Comparison of ENCODE assay signal across 8 cellular contexts in the genomic region with DNA sequence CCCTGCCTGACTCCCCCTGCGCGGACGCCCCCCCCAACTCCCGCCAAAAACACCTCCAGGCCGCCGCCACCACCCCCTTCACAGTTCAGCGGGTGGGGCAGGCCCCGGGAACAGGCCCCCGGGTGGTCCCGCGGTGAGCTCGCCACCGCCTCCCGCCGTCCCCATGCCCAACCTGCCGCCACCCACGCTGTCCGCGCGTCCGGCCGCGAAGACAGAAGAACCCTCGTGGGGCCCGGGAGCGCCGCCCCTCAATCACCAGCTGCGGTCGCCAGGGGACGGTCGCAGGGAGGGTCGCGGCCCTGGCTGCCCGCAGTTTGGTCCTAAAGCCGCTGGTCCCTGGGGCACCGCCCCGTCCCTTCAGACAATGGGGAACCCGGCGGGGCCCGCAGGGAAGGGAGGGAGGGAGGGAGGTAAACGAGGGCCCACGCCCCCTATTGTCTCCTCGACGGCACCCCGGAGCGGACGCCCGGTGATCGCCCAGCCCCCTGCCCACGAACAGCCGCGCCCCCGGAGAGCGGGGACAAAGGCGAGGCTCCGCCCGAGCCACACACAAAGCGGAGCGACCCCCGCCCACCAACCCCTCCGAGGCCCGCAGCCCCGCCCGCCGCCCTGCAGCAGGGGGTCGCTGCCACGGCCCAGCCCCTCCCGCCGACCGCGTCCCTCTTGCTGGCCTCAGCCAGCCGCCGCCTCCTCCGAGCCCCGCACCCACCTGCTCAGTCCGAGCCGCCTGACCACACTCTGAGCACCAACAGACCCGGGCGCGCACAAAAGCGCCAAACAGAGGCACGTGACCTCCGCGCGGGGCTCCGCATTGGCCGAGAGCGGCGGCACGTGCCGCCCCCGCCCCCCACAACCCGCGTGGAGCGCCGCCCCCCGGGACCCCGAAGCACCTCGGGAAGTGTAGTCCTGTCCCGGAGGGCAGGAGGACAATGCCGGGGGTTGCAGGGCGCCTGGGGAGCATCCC. TPM values are rescaled to one million over a fixed set of nuclear protein-coding genes. Genes with fewer than 3 reads are reported as not detected.
A peak's percentile ranks its signal among the peaks of the same experiment; 100 is the strongest.
DNase-seq lines count a peak whose midpoint lies in the region; ATAC-seq and TF ChIP-seq lines count a peak whose summit lies in the region.

STMN1 (minus strand) TSS at position 740 of the 964 bp plus-strand sequence. CDS start 1,743 bp downstream, outside the sequence.

- H3K79me1 ChIP-seq in trophoblast cell (ENCODE audit: low read length), result peaks cover 10% of the 10 kb centered on the region

- peak within 1 kb of the TSS; percentile 89 for H3K4me3 Mint-ChIP-seq in HFFc6

- H3K23ac ChIP-seq in trophoblast cell (ENCODE audit: low read length), result no peak within 1 kb of the TSS

- TF ChIP-seq EP300 in tibial nerve (IDR thresholded peaks at IDR 0.05), result peak; percentile 70 to 98

- WGBS in trophoblast cell (ENCODE audit: extremely low coverage, insufficient coverage, insufficient read length), result no CpG with 5 or more reads among the region's 102 CpGs
- 1% methylated on average over 16 to 65 of the region's 102 CpGs for WGBS in tibial nerve, 2 donors

- peaks cover 15% of the 10 kb centered on the region; the same call in 1 of the 2 replicates for H3K36me3 Mint-ChIP-seq in HFFc6 (ENCODE audit: low read depth)

- H3K27me3 ChIP-seq in trophoblast cell (ENCODE audit: insufficient read depth, low read length) (no peaks in the 10 kb centered on the region), tibial nerve (no peaks in the 10 kb centered on the region)

- H2AFZ ChIP-seq in trophoblast cell (ENCODE audit: insufficient read depth, low read length, poor library complexity), result peak within 1 kb of the TSS; percentile 91

- peak within 1 kb of the TSS; percentile 92 for H3K14ac ChIP-seq in trophoblast cell (ENCODE audit: low read length)

- H3K4me1 Mint-ChIP-seq in HFFc6 (ENCODE audit: low read depth), result peaks cover 46% of the 10 kb centered on the region

- ATAC-seq in Right ventricle myocardium inferior, result peak; percentile 94

- H3K27me3 Mint-ChIP-seq in HFFc6 (ENCODE audit: insufficient read depth), result peaks cover 1% of the 10 kb centered on the region; the same call in 1 of the 2 replicates

- H3K27ac Mint-ChIP-seq in HFFc6, result peak within 1 kb of the TSS; percentile 85

- peak; percentile 85 to 94 for TF ChIP-seq POLR2A in tibial nerve (IDR thresholded peaks at IDR 0.05)

- H3K18ac ChIP-seq in trophoblast cell (ENCODE audit: low read length), result peak within 1 kb of the TSS; percentile 96

- H3K4me3 ChIP-seq in trophoblast cell (ENCODE audit: low read depth, low read length), result peak within 1 kb of the TSS; percentile 96
- H3K4me3 ChIP-seq in tibial nerve, result peak within 1 kb of the TSS; percentile 70 to 95 (median 87)

- peak within 1 kb of the TSS; percentile 85 for H2BK120ac ChIP-seq in trophoblast cell (ENCODE audit: insufficient read depth, low read length, poor library complexity)

- H2BK12ac ChIP-seq in trophoblast cell (ENCODE audit: low read length), result peak within 1 kb of the TSS; percentile 61

- TF ChIP-seq CTCF in GM10248 (IDR thresholded peaks at IDR 0.05; ENCODE audit: control extremely low read depth, extremely low read depth, low read depth, missing control alignments), result no peak
- no peak; the same call in none of the 2 replicates for TF ChIP-seq CTCF in HFFc6 (IDR thresholded peaks at IDR 0.05)
- peak in 1 of 5 experiments; percentile 14 for TF ChIP-seq CTCF in tibial nerve (IDR thresholded peaks at IDR 0.05)

- H4K8ac ChIP-seq in trophoblast cell (ENCODE audit: low read depth, low read length), result peak within 1 kb of the TSS; percentile 95

- H4K12ac ChIP-seq in trophoblast cell (ENCODE audit: low read depth, low read length), result peak within 1 kb of the TSS; percentile 95

- intact Hi-C loops in Right ventricle myocardium inferior (cut with DNase I), result no loop called here

- H3K79me2 ChIP-seq in trophoblast cell (ENCODE audit: control insufficient read depth, insufficient read depth, low read length, poor library complexity), result peaks cover 14% of the 10 kb centered on the region

- H3K4me1 ChIP-seq in trophoblast cell (ENCODE audit: control insufficient read depth in 1 of 2, insufficient read depth in 2 of 2, low read length in 2 of 2) (peaks cover 4 to 12% of the 10 kb centered on the region in 2 experiments), tibial nerve (peaks cover 0 to 50% (median 18%) of the 10 kb centered on the region in 4 donors)

- H2BK5ac ChIP-seq in trophoblast cell (ENCODE audit: low read depth, low read length, poor library complexity), result peak within 1 kb of the TSS; percentile 94

- peak within 1 kb of the TSS; percentile 96 for H3K4me2 ChIP-seq in trophoblast cell (ENCODE audit: low read length)

- H3K27ac ChIP-seq in trophoblast cell (ENCODE audit: low read depth, low read length), result peak within 1 kb of the TSS; percentile 91
- peak within 1 kb of the TSS; percentile 89 to 97 (median 94) for H3K27ac ChIP-seq in tibial nerve

- H3K9me3 ChIP-seq in trophoblast cell (ENCODE audit: insufficient read depth, low read depth, low read length), result no peaks in the 10 kb centered on the region
- no peaks in the 10 kb centered on the region for H3K9me3 ChIP-seq in tibial nerve

- H4K91ac ChIP-seq in trophoblast cell (ENCODE audit: low read depth, low read length), result peak within 1 kb of the TSS; percentile 97

- peaks cover 5 to 17% of the 10 kb centered on the region in 2 experiments for H3K36me3 ChIP-seq in trophoblast cell (ENCODE audit: control insufficient read depth in 1 of 2, insufficient read depth in 2 of 2, low read length in 2 of 2)
- peaks cover 0 to 17% (median 0%) of the 10 kb centered on the region in 3 donors for H3K36me3 ChIP-seq in tibial nerve

- H2AK5ac ChIP-seq in trophoblast cell (ENCODE audit: low read length), result peak within 1 kb of the TSS; percentile 67

- H3K9me3 Mint-ChIP-seq in HFFc6, result no peaks in the 10 kb centered on the region

- H3K9ac ChIP-seq in trophoblast cell (ENCODE audit: low read length), result peak within 1 kb of the TSS; percentile 98

- POLR2A ChIA-PET in GM10248 (lab: Yijun Ruan, JAX), result interaction anchor here (1.2 to 1.4 kb wide), 2 partner anchors 11 to 92 kb away, joined by 4 to 7 read pairs; partner anchors contain the start of gene PAFAH2

- H3K4ac ChIP-seq in trophoblast cell (ENCODE audit: low read depth, low read length), result peak within 1 kb of the TSS; percentile 98

- CTCF ChIA-PET in GM10248 (lab: Yijun Ruan, JAX), result interaction anchor here (1.3 to 19.8 kb wide), 5 partner anchors 11 to 94 kb away, joined by 3 to 357 read pairs (median 12); partner anchors contain the start of gene PAFAH2

- peak; percentile 94 for DNase-seq in GM10248 (ENCODE audit: extremely low spot score)
- DNase-seq in HFFc6, result peak; percentile 89
- peak; percentile 97 for DNase-seq in NCI-H1092 treated with DMSO at 0.1 percent for 48 hours (lab: John Stamatoyannopoulos, UW)
- DNase-seq in SW 1271 (lab: John Stamatoyannopoulos, UW), result peak; percentile 56 to 80
- peak; percentile 84 for DNase-seq in activated naive CD8-positive, alpha-beta T cell treated with anti-CD3 and anti-CD28 coated beads, Interleukin-2, amount 50 U/mL, for 16 hours (ENCODE audit: low read depth, low spot score)
- DNase-seq in Right ventricle myocardium inferior (ENCODE audit: missing footprints), result peak; percentile 93
- DNase-seq in trophoblast cell, result peak; percentile 53 to 78
- DNase-seq in tibial nerve (ENCODE audit: low spot score in 2 of 2), result peak; percentile 84 to 85

RNA-seq across cellular contexts. Expression of gene STMN1, which starts in this region (rescaled TPM):
- 100 to 1,000 TPM; 201 to 370 (median 342) TPM for total RNA-seq in HFFc6 (2021; fragmentation: NEBNext Ultra II Directional; extraction: Animal tissue kit (Norgen Biotek cat#: 25700))
- total RNA-seq in Right ventricle myocardium inferior (30.0 TPM), tibial nerve (100 to 1,000 TPM in 2 of 4 donors, 10 to 100 TPM in 2; 79.2 to 140 (median 105) TPM)
- 444 and 486 TPM in 2 replicates for polyA plus RNA-seq in trophoblast cell (2013)

Comparison
In these comparisons a context has a peak if more than half of its experiments do, and no peak if none do; other contexts are left out.
1. Peak in every context shown above with its lines: DNase-seq, ATAC-seq, H3K4me3 ChIP-seq and H3K27ac ChIP-seq.